Comparison of ENCODE assay signal across 10 cellular contexts in genomic region chr18:28045176-28045810, GRCh38.
DNase-seq lines count a peak whose midpoint lies in the region; ATAC-seq and TF ChIP-seq lines count a peak whose summit lies in the region.
"Had no signal": no experiment of that assay in that cellular context is flagged by ENCODE, and none has a peak within 500 bp of the region (broad histone marks: within the 10 kb centered on the region; RNA-seq: fewer than 3 reads in every experiment).

No MANE protein-coding gene starts in this region.

- H3K56ac ChIP-seq in H9 (ENCODE audit: insufficient read length, low read depth, low read length): no peak overlapping the region

- no peaks in the 10 kb centered on the region for H3K9me3 ChIP-seq in H9 (ENCODE audit: control insufficient read depth, low read depth, low read length)
- H3K9me3 ChIP-seq in endodermal cell (ENCODE audit: control insufficient read depth, low read length): no peaks in the 10 kb centered on the region
- peaks cover 0 to 3% of the 10 kb centered on the region in 2 donors for H3K9me3 ChIP-seq in neuronal stem cell (replicated peaks in 1 of 2; ENCODE audit: control insufficient read depth in 2 of 2, insufficient read depth in 1 of 2, low read depth in 1 of 2, low read length in 2 of 2)

- no peaks in the 10 kb centered on the region for H3K27me3 Mint-ChIP-seq in H9 (ENCODE audit: low read depth)
- no peaks in the 10 kb centered on the region for H3K27me3 Mint-ChIP-seq in endodermal cell (ENCODE audit: insufficient read depth)
- peaks cover 5% of the 10 kb centered on the region for H3K27me3 Mint-ChIP-seq in endothelial cell (ENCODE audit: unreplicated experiment)

- ATAC-seq in HG02884 (IDR thresholded peaks at IDR 0.05; ENCODE audit: unreplicated experiment): no peak

- peak overlapping the region; percentile 21 for H3K4me2 ChIP-seq in H9 (ENCODE audit: insufficient read depth, insufficient read length, low read length)
- H3K4me2 ChIP-seq in neuronal stem cell (ENCODE audit: insufficient read depth, low read length, poor library complexity, severe bottlenecking): no peak overlapping the region

- H3K79me1 ChIP-seq in H9 (ENCODE audit: insufficient read depth, low read depth, low read length, poor library complexity, severe bottlenecking) (no peaks in the 10 kb centered on the region), neuronal stem cell (ENCODE audit: low read depth, low read length) (peaks cover 3% of the 10 kb centered on the region)

- H2BK5ac ChIP-seq in H9 (ENCODE audit: insufficient read length, low read length) (peak overlapping the region; percentile 41), neuronal stem cell (ENCODE audit: low read length) (no peak overlapping the region)

- H3K23ac ChIP-seq in H9 (ENCODE audit: insufficient read length, low read depth, low read length) (no peak overlapping the region), neuronal stem cell (ENCODE audit: low read depth, low read length, poor library complexity) (no peak overlapping the region)

- H3K4me1 ChIP-seq in H9 (ENCODE audit: insufficient read depth, low read length) (peaks cover 20% of the 10 kb centered on the region), endodermal cell (ENCODE audit: control insufficient read depth, insufficient read depth, low read length) (peaks cover 16% of the 10 kb centered on the region), neuronal stem cell (ENCODE audit: control insufficient read depth in 2 of 2, insufficient read depth in 1 of 2, low read depth in 1 of 2, low read length in 2 of 2) (peaks cover 14 to 37% of the 10 kb centered on the region in 2 donors)

- no peaks in the 10 kb centered on the region for H4K20me1 ChIP-seq in H9 (ENCODE audit: control insufficient read depth, insufficient read depth, insufficient read length)

- peaks cover 50% of the 10 kb centered on the region for H3K36me3 ChIP-seq in endodermal cell (ENCODE audit: control insufficient read depth, insufficient read depth, low read length)
- peaks cover 2 to 21% of the 10 kb centered on the region in 2 donors for H3K36me3 ChIP-seq in neuronal stem cell (replicated peaks in 1 of 2; ENCODE audit: control insufficient read depth in 2 of 2, insufficient read depth in 2 of 2, low read length in 2 of 2)

- no peak overlapping the region for H4K91ac ChIP-seq in H9 (ENCODE audit: insufficient read length, low read depth, low read length)
- H4K91ac ChIP-seq in neuronal stem cell (ENCODE audit: low read depth, low read length, poor library complexity): no peak overlapping the region

- no peaks in the 10 kb centered on the region for H3K23me2 ChIP-seq in H9 (ENCODE audit: insufficient read length, low read depth, low read length, poor library complexity, severe bottlenecking)

- peak overlapping the region; percentile 52 for H2AFZ ChIP-seq in H9 (ENCODE audit: low read length)
- H2AFZ ChIP-seq in neuronal stem cell (ENCODE audit: low read length): no peak overlapping the region

- H3K27me3 ChIP-seq in H9 (ENCODE audit: insufficient read depth, low read length) (no peaks in the 10 kb centered on the region), endodermal cell (ENCODE audit: control insufficient read depth, insufficient read depth, low read length, poor library complexity, severe bottlenecking) (no peaks in the 10 kb centered on the region), neuronal stem cell (ENCODE audit: control insufficient read depth in 3 of 3, insufficient read depth in 3 of 3, low read depth in 1 of 3, low read length in 3 of 3) (no peaks in the 10 kb centered on the region)

- H4K8ac ChIP-seq in H9 (replicated peaks; ENCODE audit: insufficient read length, low read depth, low read length): no peak overlapping the region
- H4K8ac ChIP-seq in neuronal stem cell (ENCODE audit: low read depth, low read length): no peak overlapping the region

- H3K4me1 Mint-ChIP-seq in H9: peaks cover 38 to 50% of the 10 kb centered on the region in 2 experiments
- peaks cover 71% of the 10 kb centered on the region for H3K4me1 Mint-ChIP-seq in endodermal cell
- peaks cover 6% of the 10 kb centered on the region for H3K4me1 Mint-ChIP-seq in endothelial cell (ENCODE audit: unreplicated experiment)

- H2BK15ac ChIP-seq in H9 (ENCODE audit: low read depth, low read length): no peak overlapping the region
- no peak overlapping the region for H2BK15ac ChIP-seq in neuronal stem cell (ENCODE audit: low read length)

- H2BK20ac ChIP-seq in H9 (ENCODE audit: low read depth, low read length, poor library complexity, severe bottlenecking): no peak overlapping the region

- H3K36me3 Mint-ChIP-seq in H9 (ENCODE audit: insufficient read depth in 1 of 3, low read depth in 3 of 3): no peaks in the 10 kb centered on the region
- H3K36me3 Mint-ChIP-seq in endodermal cell (ENCODE audit: low read depth): peaks cover 28% of the 10 kb centered on the region
- H3K36me3 Mint-ChIP-seq in endothelial cell (ENCODE audit: low read depth, unreplicated experiment): no peaks in the 10 kb centered on the region

- no CpG with 5 or more reads among the region's 3 CpGs for WGBS in H9 (ENCODE audit: extremely low coverage, insufficient read length, low lambda C conversion rate)
- WGBS in endodermal cell (ENCODE audit: insufficient coverage in 1 of 2, insufficient read length in 1 of 2), 2 experiments: 60 to 63% methylated on average over 1 to 3 of the region's 3 CpGs
- no CpG with 5 or more reads among the region's 3 CpGs for WGBS in neuronal stem cell (ENCODE audit: extremely low coverage in 2 of 2, insufficient read length in 2 of 2, insufficient replicate concordance in 1 of 2), 2 donors

- H3K27ac Mint-ChIP-seq in H9: peak overlapping the region; percentile 7 to 92 (median 45); a peak in 5 of 7 replicates
- peak overlapping the region; percentile 87 for H3K27ac Mint-ChIP-seq in endodermal cell
- H3K27ac Mint-ChIP-seq in endothelial cell (ENCODE audit: unreplicated experiment): no peak overlapping the region

- H2BK12ac ChIP-seq in H9 (ENCODE audit: insufficient read length, low read depth, low read length): no peak overlapping the region
- H2BK12ac ChIP-seq in neuronal stem cell (ENCODE audit: low read length): no peak overlapping the region

- H3K4me3 ChIP-seq in endodermal cell (ENCODE audit: low read length): peak overlapping the region; percentile 2
- no peak overlapping the region for H3K4me3 ChIP-seq in neuronal stem cell (ENCODE audit: low read length in 2 of 2)

- H3K9me3 Mint-ChIP-seq in H9 (no peaks in the 10 kb centered on the region), endodermal cell (no peaks in the 10 kb centered on the region), endothelial cell (ENCODE audit: unreplicated experiment) (no peaks in the 10 kb centered on the region)

- no peak overlapping the region for H3T11ph ChIP-seq in H9 (ENCODE audit: low read length)

- H3K9ac ChIP-seq in H9 (ENCODE audit: extremely low read depth, insufficient read length, low read length) (no peak overlapping the region), endodermal cell (ENCODE audit: extremely low read depth, low read length, poor library complexity, severe bottlenecking) (no peak overlapping the region), neuronal stem cell (ENCODE audit: low read depth, low read length, poor library complexity) (no peak overlapping the region)

- TF ChIP-seq CTCF in H9 (conservative IDR thresholded peaks at IDR 0.05) (no peak), endodermal cell (conservative IDR thresholded peaks at IDR 0.05) (no peak), endothelial cell (IDR thresholded peaks at IDR 0.05; ENCODE audit: unreplicated experiment) (no peak)

- H2BK120ac ChIP-seq in H9 (ENCODE audit: low read depth, low read length, poor library complexity, severe bottlenecking): no peak overlapping the region
- H2BK120ac ChIP-seq in neuronal stem cell (ENCODE audit: low read depth, low read length): no peak overlapping the region

- H3K4ac ChIP-seq in H9 (ENCODE audit: low read depth, low read length): no peak overlapping the region
- H3K4ac ChIP-seq in neuronal stem cell (ENCODE audit: low read length): no peak overlapping the region

- H3K79me2 ChIP-seq in H9 (ENCODE audit: insufficient read depth, low read length): no peaks in the 10 kb centered on the region

- H3K27ac ChIP-seq in H9 (ENCODE audit: insufficient read length, low read depth, low read length): no peak overlapping the region
- H3K27ac ChIP-seq in endodermal cell (ENCODE audit: low read depth, low read length): peak overlapping the region; percentile 55
- H3K27ac ChIP-seq in neuronal stem cell (replicated peaks; ENCODE audit: low read length): peak overlapping the region; percentile 7

- H3K4me3 Mint-ChIP-seq in H9 (no peak overlapping the region), endodermal cell (no peak overlapping the region), endothelial cell (ENCODE audit: unreplicated experiment) (no peak overlapping the region)

- DNase-seq in H9: no peak
- DNase-seq in NCI-H345 (lab: John Stamatoyannopoulos, UW): peak; percentile 93
- no peak for DNase-seq in endodermal cell
- DNase-seq in neuronal stem cell (ENCODE audit: low spot score): no peak
- DNase-seq in ecto neural progenitor cell (ENCODE audit: low spot score): no peak
- no peak for DNase-seq in endothelial cell (ENCODE audit: low spot score)
- DNase-seq in Kasumi-1 (lab: John Stamatoyannopoulos, UW): no peak
- DNase-seq: GOT3; stimulated activated CD4-positive, alpha-beta T cell treated with anti-CD3 and anti-CD28 coated beads, Interleukin-1b, Interleukin-23, amount 100 ng/mL, for 48 hours had no signal

- H3K14ac ChIP-seq in H9 (ENCODE audit: insufficient read depth, low read length) (peak overlapping the region; percentile 65; the same call in 1 of the 2 replicates), neuronal stem cell (ENCODE audit: low read length) (no peak overlapping the region)

- no peak overlapping the region for H4K5ac ChIP-seq in H9 (ENCODE audit: insufficient read length, low read depth, low read length)

- H2AK5ac ChIP-seq in H9 (ENCODE audit: insufficient read length, low read length): no peak overlapping the region
- no peak overlapping the region for H2AK5ac ChIP-seq in neuronal stem cell (ENCODE audit: low read depth, low read length)

- H3K18ac ChIP-seq in H9 (ENCODE audit: insufficient read length, low read depth, low read length): no peak overlapping the region
- no peak overlapping the region for H3K18ac ChIP-seq in neuronal stem cell (ENCODE audit: low read length)
